ENCODE assay signal across 17 cellular contexts in the genomic region with DNA sequence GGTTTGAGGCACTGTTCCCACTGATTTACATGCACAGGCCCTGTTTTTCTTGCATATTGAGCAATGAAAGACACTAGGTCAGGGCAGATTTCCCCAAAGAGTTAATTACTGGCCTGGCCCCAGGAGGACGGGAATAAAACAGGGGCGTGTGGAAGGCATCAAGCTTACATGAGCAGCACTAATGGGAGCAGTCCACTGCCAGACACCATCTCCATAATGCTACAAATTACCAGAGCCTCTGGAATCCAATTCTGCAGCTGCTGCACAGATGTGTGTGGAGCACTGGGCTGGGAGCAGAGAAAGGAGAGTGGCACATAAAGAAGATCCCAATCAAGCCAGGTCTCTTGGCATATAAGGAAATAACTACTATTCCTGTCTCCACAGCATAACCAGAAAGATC.
DNase-seq lines count a peak whose midpoint lies in the region; ATAC-seq and TF ChIP-seq lines count a peak whose summit lies in the region.
"Had no signal": no experiment of that assay in that cellular context is flagged by ENCODE, and none has a peak within 500 bp of the region (broad histone marks: within the 10 kb centered on the region; RNA-seq: fewer than 3 reads in every experiment).

No MANE protein-coding gene starts in this region.

- intact Hi-C loops in sciatic nerve (cut with DNase I) = no loop called here

- no peaks in the 10 kb centered on the region for H3K27me3 ChIP-seq in BE2C
- H3K27me3 ChIP-seq: BLaER1 had no signal

- H3K4me1 ChIP-seq in BE2C = 0 out of 2 replicates have a peak, but pooled peaks cover 2% of the 10 kb centered on the region
- H3K4me1 ChIP-seq: BLaER1 had no signal

- TF ChIP-seq CTCF in AG10803 (conservative IDR thresholded peaks at IDR 0.05; ENCODE audit: low read length) (no peak), BE2C (IDR thresholded peaks at IDR 0.05; ENCODE audit: low read depth, low read length) (no peak)

- no peaks in the 10 kb centered on the region for H3K9me3 ChIP-seq in BE2C
- H3K9me3 ChIP-seq: BLaER1 had no signal

- ATAC-seq in SK-N-SH treated with all-trans-retinoic acid at 6 μM for 48 hours = no peak; the same call in 2 of the 3 replicates
- ATAC-seq in sciatic nerve = peak; percentile 15
- no peak for ATAC-seq in HG03439 (IDR thresholded peaks at IDR 0.05; ENCODE audit: unreplicated experiment)
- ATAC-seq: GM23338 had no signal

- H3K4me3 ChIP-seq in AG10803 (ENCODE audit: low read length) (no peak overlapping the region), BE2C (ENCODE audit: low read depth, low read length) (no peak overlapping the region)
- H3K4me3 ChIP-seq: BLaER1, GM23338 had no signal

- peak; percentile 82 for DNase-seq in AG10803 (ENCODE audit: low read depth)
- peak; percentile 39 for DNase-seq in BE2C
- DNase-seq in sciatic nerve (ENCODE audit: low spot score) = no peak
- DNase-seq in SHP77 treated with DMSO at 0.1 percent for 48 hours (lab: John Stamatoyannopoulos, UW) = no peak
- DNase-seq: ACHN; AML-193; CD4-positive, alpha-beta memory T cell; DMS153; DMS79; GDM1; HCEC 1CT; HFFc6; IMR-90 had no signal

- H3K36me3 ChIP-seq in BE2C = no peaks in the 10 kb centered on the region
- H3K36me3 ChIP-seq: BLaER1 had no signal

TF ChIP-seq in SK-N-SH treated with all-trans-retinoic acid at 6 μM for 48 hours, 23 proteins besides CTCF, POLR2A, EP300 and RAD21:
- peak; percentile 53; the same call in 1 of the 2 replicates for TF ChIP-seq TCF4 (CRISPR knock-in tag; IDR thresholded peaks at IDR 0.05; ENCODE audit: borderline replicate concordance)
- TF ChIP-seq ZNF565 (CRISPR knock-in tag; conservative IDR thresholded peaks at IDR 0.05; ENCODE audit: low read depth) = no peak

Comparison
In these comparisons a context has a peak if more than half of its experiments do, and no peak if none do; other contexts are left out.
1. DNase-seq: peak in AG10803 (single experiment) and BE2C (single experiment); none in sciatic nerve (single experiment) and SHP77 treated with DMSO at 0.1 percent for 48 hours (single experiment).